Comparison of ENCODE assay signal across 11 cellular contexts in genomic region chr14:68291820-68292219, GRCh38.
DNase-seq lines count a peak whose midpoint lies in the region; ATAC-seq and TF ChIP-seq lines count a peak whose summit lies in the region.
"Had no signal": no experiment of that assay in that cellular context is flagged by ENCODE, and none has a peak within 500 bp of the region (broad histone marks: within the 10 kb centered on the region; RNA-seq: fewer than 3 reads in every experiment).

No MANE protein-coding gene starts in this region.

- DNase-seq in natural killer cell: no peak
- DNase-seq in natural killer cell treated with Interleukin-12 subunit alpha and Interleukin-12 subunit beta and Interleukin-15 and Interleukin-18, amount 100 ng/mL, for 72 hours (ENCODE audit: low spot score): no peak
- peak; percentile 42 for DNase-seq in NT2/D1 (ENCODE audit: low read depth, low spot score)
- peak; percentile 71 for DNase-seq in iPS-NIHi11 (ENCODE audit: low spot score)
- DNase-seq in vagina (ENCODE audit: extremely low spot score in 2 of 2): no peak
- no peak for DNase-seq in ascending aorta (ENCODE audit: low spot score in 2 of 2)
- DNase-seq in tibial artery: no peak
- no peak for DNase-seq in 8988T
- DNase-seq: COR-L47, GOT3, lower lobe of right lung had no signal

- no peaks in the 10 kb centered on the region for H3K36me3 Mint-ChIP-seq in natural killer cell
- no peaks in the 10 kb centered on the region for H3K36me3 Mint-ChIP-seq in natural killer cell treated with Interleukin-12 subunit alpha and Interleukin-12 subunit beta and Interleukin-15 and Interleukin-18, amount 100 ng/mL, for 72 hours

- H3K27ac ChIP-seq in vagina (peak overlapping the region; percentile 18), ascending aorta (no peak overlapping the region), tibial artery (no peak overlapping the region)
- H3K27ac ChIP-seq: lower lobe of right lung had no signal

- intact Hi-C loops in natural killer cell (cut with micrococcal nuclease) (no loop called here), vagina (cut with DNase I) (no loop called here), ascending aorta (cut with DNase I) (no loop called here), tibial artery (cut with DNase I; ENCODE audit: low total_unique reads) (no loop called here)

- H3K9me3 ChIP-seq in NT2/D1 (ENCODE audit: insufficient read depth, low read length): no peaks in the 10 kb centered on the region
- no peaks in the 10 kb centered on the region for H3K9me3 ChIP-seq in vagina
- H3K9me3 ChIP-seq in ascending aorta: no peaks in the 10 kb centered on the region
- no peaks in the 10 kb centered on the region for H3K9me3 ChIP-seq in tibial artery
- H3K9me3 ChIP-seq: lower lobe of right lung had no signal

- H3K27me3 Mint-ChIP-seq in natural killer cell (ENCODE audit: low read depth in 2 of 2): no peaks in the 10 kb centered on the region
- no peaks in the 10 kb centered on the region for H3K27me3 Mint-ChIP-seq in natural killer cell treated with Interleukin-12 subunit alpha and Interleukin-12 subunit beta and Interleukin-15 and Interleukin-18, amount 100 ng/mL, for 72 hours

- peak overlapping the region; percentile 77 to 85 for H3K27ac Mint-ChIP-seq in natural killer cell
- H3K27ac Mint-ChIP-seq in natural killer cell treated with Interleukin-12 subunit alpha and Interleukin-12 subunit beta and Interleukin-15 and Interleukin-18, amount 100 ng/mL, for 72 hours: peak overlapping the region in 1 of 2 donors; percentile 90

- no peak for TF ChIP-seq POLR2A in vagina (IDR thresholded peaks at IDR 0.05)

- H3K36me3 ChIP-seq in NT2/D1 (ENCODE audit: insufficient read depth, insufficient read length, low read length) (no peaks in the 10 kb centered on the region), vagina (no peaks in the 10 kb centered on the region), ascending aorta (no peaks in the 10 kb centered on the region), tibial artery (no peaks in the 10 kb centered on the region)
- H3K36me3 ChIP-seq: lower lobe of right lung had no signal

- no peaks in the 10 kb centered on the region for H3K27me3 ChIP-seq in NT2/D1 (ENCODE audit: insufficient read depth, insufficient read length)
- H3K27me3 ChIP-seq in vagina: no peaks in the 10 kb centered on the region
- no peaks in the 10 kb centered on the region for H3K27me3 ChIP-seq in ascending aorta
- no peaks in the 10 kb centered on the region for H3K27me3 ChIP-seq in tibial artery

- no peak for ATAC-seq in natural killer cell
- no peak for ATAC-seq in natural killer cell treated with Interleukin-12 subunit alpha and Interleukin-12 subunit beta and Interleukin-15 and Interleukin-18, amount 100 ng/mL, for 72 hours
- ATAC-seq: lower lobe of right lung had no signal

- peak overlapping the region; percentile 6 for H3K4me3 Mint-ChIP-seq in natural killer cell
- no peak overlapping the region for H3K4me3 Mint-ChIP-seq in natural killer cell treated with Interleukin-12 subunit alpha and Interleukin-12 subunit beta and Interleukin-15 and Interleukin-18, amount 100 ng/mL, for 72 hours

- no peak overlapping the region for H3K9ac ChIP-seq in NT2/D1 (ENCODE audit: insufficient read length, low read depth)

- H3K4me3 ChIP-seq in NT2/D1 (ENCODE audit: insufficient read length, low read depth) (no peak overlapping the region), vagina (no peak overlapping the region), ascending aorta (no peak overlapping the region), tibial artery (no peak overlapping the region)
- H3K4me3 ChIP-seq: lower lobe of right lung had no signal

- TF ChIP-seq CTCF in natural killer cell (IDR thresholded peaks at IDR 0.05) (no peak), vagina (IDR thresholded peaks at IDR 0.05) (no peak), ascending aorta (IDR thresholded peaks at IDR 0.05) (no peak), tibial artery (IDR thresholded peaks at IDR 0.05) (no peak)

- H3K4me1 ChIP-seq in NT2/D1 (ENCODE audit: insufficient read depth, insufficient read length): peaks cover 5% of the 10 kb centered on the region
- peaks cover 49% of the 10 kb centered on the region for H3K4me1 ChIP-seq in vagina
- no peaks in the 10 kb centered on the region for H3K4me1 ChIP-seq in ascending aorta
- H3K4me1 ChIP-seq in tibial artery: no peaks in the 10 kb centered on the region

- no peaks in the 10 kb centered on the region for H3K9me3 Mint-ChIP-seq in natural killer cell
- H3K9me3 Mint-ChIP-seq in natural killer cell treated with Interleukin-12 subunit alpha and Interleukin-12 subunit beta and Interleukin-15 and Interleukin-18, amount 100 ng/mL, for 72 hours: no peaks in the 10 kb centered on the region

- peaks cover 42 to 53% of the 10 kb centered on the region in 2 donors for H3K4me1 Mint-ChIP-seq in natural killer cell
- H3K4me1 Mint-ChIP-seq in natural killer cell treated with Interleukin-12 subunit alpha and Interleukin-12 subunit beta and Interleukin-15 and Interleukin-18, amount 100 ng/mL, for 72 hours (ENCODE audit: low read depth in 2 of 2): peaks cover 34 to 51% of the 10 kb centered on the region in 2 donors

Comparison
In these comparisons a context has a peak if more than half of its experiments do, and no peak if none do; other contexts are left out.
1. DNase-seq: peak in NT2/D1 (single experiment) and iPS-NIHi11 (single experiment); none in natural killer cell (single experiment), natural killer cell treated with Interleukin-12 subunit alpha and Interleukin-12 subunit beta and Interleukin-15 and Interleukin-18, amount 100 ng/mL, for 72 hours (single experiment), vagina (0 of 2), ascending aorta (0 of 2), tibial artery (0 of 2) and 8988T (single experiment).